Comparison of ENCODE assay signal across 1 cellular context in the genomic region with DNA sequence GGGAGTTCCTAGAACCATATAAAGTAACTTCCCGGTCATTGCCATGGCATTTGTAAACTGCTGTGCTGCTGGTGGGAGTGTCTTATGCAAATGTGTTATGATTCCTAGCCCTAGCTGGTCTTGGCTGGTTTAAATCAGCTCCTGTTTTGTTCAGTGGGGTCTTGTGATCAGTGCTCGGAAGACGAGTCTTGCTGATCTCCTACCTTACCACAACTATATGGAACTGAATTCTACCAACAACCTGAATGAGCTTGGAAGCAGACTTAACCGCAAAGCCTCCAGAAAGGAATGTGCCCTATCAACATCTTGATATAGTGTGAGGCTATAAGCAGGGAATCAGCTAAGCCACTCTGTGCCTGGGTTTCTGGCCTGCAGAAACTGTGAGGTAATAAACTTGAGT.
TF ChIP-seq lines count a peak whose summit lies in the region.

No MANE protein-coding gene starts in this region.

TF ChIP-seq in GM23338, 12 proteins besides CTCF, POLR2A, EP300 and RAD21 (continued from another document):
- TF ChIP-seq ZNF462 (CRISPR knock-in tag; IDR thresholded peaks at IDR 0.05): no peak
- no peak for TF ChIP-seq STAT1 (IDR thresholded peaks at IDR 0.05; ENCODE audit: unreplicated experiment)
- no peak for TF ChIP-seq JUNB (IDR thresholded peaks at IDR 0.05; ENCODE audit: unreplicated experiment)
- TF ChIP-seq REST (IDR thresholded peaks at IDR 0.05; ENCODE audit: unreplicated experiment): no peak
- no peak for TF ChIP-seq POLR2AphosphoS5 (IDR thresholded peaks at IDR 0.05; ENCODE audit: low read depth)
